1 cellular context compared by ENCODE assay signal in genomic region chr3:149688122-149688757, GRCh38.
TF ChIP-seq lines count a peak whose summit lies in the region.

No MANE protein-coding gene starts in this region.

TF ChIP-seq in HepG2, 621 proteins besides CTCF, POLR2A, EP300 and RAD21 (continued from another document):
- TF ChIP-seq ZNF281 (CRISPR knock-in tag; IDR thresholded peaks at IDR 0.05; ENCODE audit: borderline replicate concordance) (0 out of 2 replicates have a peak, but pooled peaks have one; percentile 16), GABPB1 (CRISPR knock-in tag; IDR thresholded peaks at IDR 0.05) (no peak), ZGPAT (CRISPR knock-in tag; IDR thresholded peaks at IDR 0.05) (no peak)
